In the genomic region with DNA sequence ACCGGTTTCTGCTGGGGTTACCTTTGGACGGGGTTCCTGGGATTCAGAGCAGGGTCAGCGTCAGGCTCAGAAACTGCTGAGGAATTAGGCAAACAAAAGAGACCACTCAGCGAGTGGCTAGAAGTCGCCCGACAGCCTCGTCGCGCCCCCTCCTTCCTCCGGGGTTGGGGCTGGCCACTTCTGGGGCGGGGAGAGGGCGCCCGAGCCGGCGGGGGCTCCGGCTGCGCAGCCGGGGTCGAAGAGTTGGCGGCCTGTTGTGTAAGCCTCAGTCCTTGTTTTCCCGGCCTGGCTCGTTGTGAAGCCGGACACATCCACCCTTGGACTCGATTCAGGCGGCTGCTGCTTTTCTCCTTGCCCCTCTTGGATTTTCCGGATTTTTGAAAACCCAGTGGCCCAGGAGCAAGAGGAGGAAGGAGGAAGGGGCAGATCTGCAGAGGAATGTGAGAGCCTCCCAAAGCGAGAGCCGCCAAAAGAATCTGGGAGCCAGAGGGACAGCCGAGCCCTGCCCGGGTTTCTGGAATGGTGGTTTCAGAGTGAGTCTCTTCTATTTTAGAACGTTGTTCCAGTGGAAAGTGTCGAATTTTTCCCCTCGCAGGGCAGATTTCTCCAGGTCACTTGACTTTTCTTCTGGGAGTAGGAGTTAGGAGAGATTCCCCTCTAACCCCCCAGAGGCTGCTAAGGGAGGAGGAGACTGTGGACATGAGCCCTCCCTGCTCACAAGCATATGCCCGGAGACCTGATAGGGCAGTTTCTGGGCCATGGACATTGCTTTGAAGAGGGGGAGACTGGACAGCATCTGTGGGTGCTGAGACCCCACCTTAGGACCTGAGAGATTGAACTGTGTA, we compare ENCODE assay signal across 8 cellular contexts. TPM values are rescaled to one million over a fixed set of nuclear protein-coding genes. Genes with fewer than 3 reads are reported as not detected.
A peak's percentile ranks its signal among the peaks of the same experiment; 100 is the strongest.
DNase-seq lines count a peak whose midpoint lies in the region; ATAC-seq and TF ChIP-seq lines count a peak whose summit lies in the region.

No MANE protein-coding gene starts in this region.

- H3K4me3 ChIP-seq in mucosa of descending colon (peak overlapping the region; percentile 50), uterus (peak overlapping the region; percentile 63 to 71)

- H3K27ac ChIP-seq in uterus, result peak overlapping the region; percentile 91 to 94

- no peaks in the 10 kb centered on the region for H3K27me3 ChIP-seq in uterus

- H3K4me1 Mint-ChIP-seq in endothelial cell (ENCODE audit: unreplicated experiment), result peaks cover 53% of the 10 kb centered on the region

- peaks cover 17% of the 10 kb centered on the region for H3K36me3 Mint-ChIP-seq in endothelial cell (ENCODE audit: low read depth, unreplicated experiment)

- H3K9me3 ChIP-seq in mucosa of descending colon (no peaks in the 10 kb centered on the region), uterus (no peaks in the 10 kb centered on the region)

- ATAC-seq in mucosa of descending colon, result peak; percentile 24
- no peak for ATAC-seq in GM19324 (IDR thresholded peaks at IDR 0.05; ENCODE audit: low FRiP score, unreplicated experiment)

- H3K36me3 ChIP-seq in mucosa of descending colon (ENCODE audit: low read depth), result no peaks in the 10 kb centered on the region
- no peaks in the 10 kb centered on the region for H3K36me3 ChIP-seq in uterus

- no peak for TF ChIP-seq POLR2A in uterus (IDR thresholded peaks at IDR 0.05)

- peak; percentile 66 for DNase-seq in GM03348 (ENCODE audit: low spot score)
- peak; percentile 61 for DNase-seq in RKO (ENCODE audit: low spot score)
- DNase-seq in endothelial cell (ENCODE audit: low spot score), result peak; percentile 57
- DNase-seq in mucosa of descending colon, result peak in 2 of 3 donors; percentile 44 to 68
- DNase-seq in uterus, result peak; percentile 63 to 68
- no peak for DNase-seq in NOMO-1 treated with dmso at 0.1 percent for 144 hours (lab: John Stamatoyannopoulos, UW; ENCODE audit: unreplicated experiment)
- DNase-seq in globus pallidus (ENCODE audit: low spot score), result no peak

- H3K9me3 Mint-ChIP-seq in endothelial cell (ENCODE audit: unreplicated experiment), result no peaks in the 10 kb centered on the region

- H3K4me1 ChIP-seq in mucosa of descending colon (ENCODE audit: low read depth) (peaks cover 46% of the 10 kb centered on the region), uterus (peaks cover 0 to 40% of the 10 kb centered on the region in 2 donors)

- H3K27ac Mint-ChIP-seq in endothelial cell (ENCODE audit: unreplicated experiment), result peak overlapping the region; percentile 70

- peaks cover 25% of the 10 kb centered on the region for H3K27me3 Mint-ChIP-seq in endothelial cell (ENCODE audit: unreplicated experiment)

- TF ChIP-seq CTCF in endothelial cell (IDR thresholded peaks at IDR 0.05; ENCODE audit: unreplicated experiment) (no peak), mucosa of descending colon (IDR thresholded peaks at IDR 0.05) (no peak), uterus (IDR thresholded peaks at IDR 0.05) (peak in 1 of 4 experiments; percentile 4)

- H3K4me3 Mint-ChIP-seq in endothelial cell (ENCODE audit: unreplicated experiment), result peak overlapping the region; percentile 95

- intact Hi-C loops in mucosa of descending colon (cut with DNase I, micrococcal nuclease), result loop anchor here in 1 of 2 donors (10.0 kb wide), 1 partner anchor 194 kb away; the partner anchor contains the start of gene SIN3A
- intact Hi-C loops in uterus (cut with DNase I; ENCODE audit: low total_unique reads), result no loop called here

RNA-seq across cellular contexts. Expression of gene SNX33, which starts 0.7 kb away (rescaled TPM):
- 17.3 TPM for total RNA-seq in endothelial cell (ENCODE audit: unreplicated experiment)
- 10 to 100 TPM; 23.6 to 38.2 (median 28.7) TPM for total RNA-seq in mucosa of descending colon
- total RNA-seq in uterus, result 10 to 100 TPM in 3 of 4 donors, 1 to 10 TPM in 1; 8.7 to 43.6 (median 28.2) TPM

RNA-seq across cellular contexts. Expression of gene IMP3, which starts 8.4 kb away (rescaled TPM):
- 33.5 TPM for total RNA-seq in endothelial cell (ENCODE audit: unreplicated experiment)
- 10 to 100 TPM; 47.6 to 54.8 (median 50.4) TPM for total RNA-seq in mucosa of descending colon
- 100 to 1,000 TPM in 1 of 4 donors, 10 to 100 TPM in 3; 32.9 to 171 (median 68.5) TPM for total RNA-seq in uterus

RNA-seq across cellular contexts. Expression of gene SNUPN, which starts 22.9 kb away (rescaled TPM):
- total RNA-seq in endothelial cell (ENCODE audit: unreplicated experiment) (16.5 TPM), mucosa of descending colon (10 to 100 TPM; 18.7 to 23.9 (median 18.9) TPM), uterus (10 to 100 TPM in 3 of 4 donors, 1 to 10 TPM in 1; 2.0 to 35.8 (median 29.1) TPM)

Comparison
In these comparisons a context has a peak if more than half of its experiments do, and no peak if none do; other contexts are left out.
1. DNase-seq: peak in GM03348 (single experiment), RKO (single experiment), endothelial cell (single experiment), mucosa of descending colon (2 of 3) and uterus (2 of 2); none in NOMO-1 treated with dmso at 0.1 percent for 144 hours (single experiment) and globus pallidus (single experiment).